ENCODE assay signal across 34 cellular contexts in genomic region chr1:209985002-209985401, GRCh38.
"Had no signal": no experiment of that assay in that cellular context is flagged by ENCODE, and none has a peak within 500 bp of the region (broad histone marks: within the 10 kb centered on the region; RNA-seq: fewer than 3 reads in every experiment).

No MANE protein-coding gene starts in this region.

- H3K9me3 ChIP-seq: MG63 had no signal

- H3K4me3 ChIP-seq: MG63 had no signal

- H3K4me2 ChIP-seq: KMS-11 had no signal

- DNase-seq: Karpas-422, Kasumi-1, MG63, MM.1S, MV-4-11, NCI-H1048, NCI-H1092, NCI-H1092 treated with DMSO at 0.1 percent for 48 hours, NCI-H1105, NCI-H1105 treated with DMSO at 0.1 percent for 48 hours, NCI-H1417, NCI-H1417 treated with DMSO at 0.1 percent for 48 hours, NCI-H1436, NCI-H1436 treated with DMSO at 0.1 percent for 48 hours, NCI-H146, NCI-H1694, NCI-H1694 treated with DMSO at 0.1 percent for 48 hours, NCI-H187, NCI-H187 treated with DMSO at 0.1 percent for 48 hours, NCI-H1930, NCI-H2029, NCI-H2029 treated with DMSO at 0.1 percent for 48 hours, NCI-H2081, NCI-H2081 treated with DMSO at 0.1 percent for 48 hours, NCI-H2107, NCI-H2171, NCI-H2171 treated with DMSO at 0.1 percent for 48 hours, NCI-H2227 treated with DMSO at 0.1 percent for 48 hours, NCI-H226, NCI-H345, NCI-H446, NCI-H446 treated with DMSO at 0.1 percent for 48 hours, NCI-H510A had no signal

- H3K27ac ChIP-seq: KMS-11 had no signal

- H3K9ac ChIP-seq: KMS-11 had no signal

- H3K36me3 ChIP-seq: MG63 had no signal

- H3K27me3 ChIP-seq: MG63 had no signal
